9 cellular contexts compared by ENCODE assay signal in the genomic region with DNA sequence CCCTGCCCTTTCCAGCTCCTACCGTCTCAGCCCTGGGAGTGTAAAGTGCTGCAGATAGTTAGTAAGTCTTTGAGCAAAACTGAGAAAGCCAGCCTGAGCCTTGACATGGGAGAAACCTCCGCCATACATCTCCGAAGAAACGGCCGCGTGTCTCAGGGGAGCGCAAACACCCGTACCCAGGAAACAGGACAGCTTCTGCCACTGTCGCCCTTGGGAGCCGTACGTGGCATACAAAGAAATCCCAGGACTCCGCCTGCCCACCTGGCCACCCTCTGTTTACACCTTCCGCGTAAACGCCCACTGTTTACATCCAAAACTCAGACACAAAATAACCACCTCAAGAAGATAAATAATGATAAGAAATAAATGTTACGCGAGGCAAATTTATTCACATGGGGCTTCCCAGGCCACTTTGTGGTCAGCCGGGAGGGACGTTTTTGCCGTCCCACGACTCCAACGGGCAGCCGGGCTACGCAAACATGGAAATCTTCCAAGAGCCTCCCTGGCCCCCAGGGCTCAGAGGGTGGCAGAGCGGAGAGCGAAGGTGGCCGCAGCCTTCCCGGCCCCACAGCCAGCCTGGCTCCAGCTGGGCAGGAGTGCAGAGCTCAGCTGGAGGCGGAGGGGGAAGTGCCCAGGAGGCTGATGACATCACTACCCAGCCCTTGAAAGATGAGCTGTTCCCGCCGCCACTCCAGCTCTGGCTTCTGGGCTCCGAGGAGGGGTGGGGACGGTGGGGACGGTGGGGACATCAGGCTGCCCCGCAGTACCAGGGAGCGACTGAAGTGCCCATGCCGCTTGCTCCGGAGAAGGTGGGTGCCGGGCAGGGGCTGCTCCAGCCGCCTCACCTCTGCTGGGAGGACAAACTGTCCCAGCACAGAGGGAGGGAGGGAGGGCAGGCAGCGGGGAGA. TPM values are rescaled to one million over a fixed set of nuclear protein-coding genes. Genes with fewer than 3 reads are reported as not detected.
DNase-seq lines count a peak whose midpoint lies in the region; ATAC-seq and TF ChIP-seq lines count a peak whose summit lies in the region.
"Had no signal": no experiment of that assay in that cellular context is flagged by ENCODE, and none has a peak within 500 bp of the region (broad histone marks: within the 10 kb centered on the region; RNA-seq: fewer than 3 reads in every experiment).

BDKRB2 (plus strand) TSS at position 689 of the 908 bp plus-strand sequence. CDS start 32,269 bp downstream, outside the sequence.

- DNase-seq in AG20443 (ENCODE audit: low spot score) (peak; percentile 96), HFFc6 (peak; percentile 71), NCI-H82 treated with DMSO at 0.1 percent for 48 hours (lab: John Stamatoyannopoulos, UW; ENCODE audit: unreplicated experiment) (peak; percentile 28), T47D (ENCODE audit: low read depth in 1 of 2, low spot score in 1 of 2) (peak; percentile 87 to 88), iris pigment epithelial cell (ENCODE audit: low read depth) (peak; percentile 89)

- peak within 1 kb of the TSS; percentile 90 for H3K4me3 Mint-ChIP-seq in HFFc6

- H3K27me3 ChIP-seq in skeletal muscle tissue (ENCODE audit: control insufficient read depth in 3 of 3, insufficient read depth in 3 of 3, low read length in 3 of 3) = peaks cover 0 to 20% (median 14%) of the 10 kb centered on the region in 3 donors

- peaks cover 2% of the 10 kb centered on the region; the same call in 1 of the 2 replicates for H3K27me3 Mint-ChIP-seq in HFFc6 (ENCODE audit: insufficient read depth)

- peaks cover 59% of the 10 kb centered on the region for H3K4me1 Mint-ChIP-seq in HFFc6 (ENCODE audit: low read depth)

- H3K9me3 Mint-ChIP-seq in HFFc6 = no peaks in the 10 kb centered on the region

- H3K36me3 ChIP-seq in skeletal muscle tissue (ENCODE audit: control insufficient read depth in 3 of 3, insufficient read depth in 3 of 3, low read length in 3 of 3) = no peaks in the 10 kb centered on the region

- in situ Hi-C loops in T47D (cut with HindIII; ENCODE audit: low pct_unique_long_range_greater_than_20kb, low sequenced_read_pairs) = no loop called here

- H3K4me3 ChIP-seq in skeletal muscle tissue (ENCODE audit: low read length in 3 of 3) = peak within 1 kb of the TSS; percentile 56 to 70 (median 63)

- H3K9ac ChIP-seq in skeletal muscle tissue (ENCODE audit: low read depth in 1 of 3, low read length in 3 of 3) = peak within 1 kb of the TSS; percentile 51 to 73 (median 71)

- no peak for ATAC-seq in HG02870 (IDR thresholded peaks at IDR 0.05; ENCODE audit: unreplicated experiment)
- no peak for ATAC-seq in GM19023 (IDR thresholded peaks at IDR 0.05; ENCODE audit: unreplicated experiment)

- no peaks in the 10 kb centered on the region for H3K36me3 Mint-ChIP-seq in HFFc6 (ENCODE audit: low read depth)

- H3K9me3 ChIP-seq in skeletal muscle tissue (ENCODE audit: control insufficient read depth in 3 of 3, low read length in 3 of 3) = no peaks in the 10 kb centered on the region

- H3K27ac ChIP-seq in skeletal muscle tissue (ENCODE audit: low read depth, low read length) = peak within 1 kb of the TSS; percentile 54

- TF ChIP-seq CTCF in HFFc6 (IDR thresholded peaks at IDR 0.05) = no peak

- H3K27ac Mint-ChIP-seq in HFFc6 = peak within 1 kb of the TSS; percentile 81

- H3K4me1 ChIP-seq in skeletal muscle tissue (ENCODE audit: control insufficient read depth in 3 of 3, insufficient read depth in 3 of 3, low read length in 3 of 3) = peaks cover 17 to 23% (median 22%) of the 10 kb centered on the region in 3 donors

RNA-seq across cellular contexts. Expression of gene BDKRB2, which starts in this region (rescaled TPM):
- 10 to 100 TPM in 1 of 6 experiments, 1 to 10 TPM in 5; 5.8 to 11.2 (median 9.1) TPM for total RNA-seq in HFFc6 (2021; fragmentation: NEBNext Ultra II Directional; extraction: Animal tissue kit (Norgen Biotek cat#: 25700))
- total RNA-seq in skeletal muscle tissue = 2.6 TPM
- total RNA-seq: pulmonary artery endothelial cell had no signal

Comparison
In these comparisons a context has a peak if more than half of its experiments do, and no peak if none do; other contexts are left out.
1. DNase-seq: peak in every context shown above with its lines; median percentile 96 in AG20443; 89 in iris pigment epithelial cell; 88 in T47D; 71 in HFFc6; 28 in NCI-H82 treated with DMSO at 0.1 percent for 48 hours.